ENCODE assay signal across 8 cellular contexts in the genomic region with DNA sequence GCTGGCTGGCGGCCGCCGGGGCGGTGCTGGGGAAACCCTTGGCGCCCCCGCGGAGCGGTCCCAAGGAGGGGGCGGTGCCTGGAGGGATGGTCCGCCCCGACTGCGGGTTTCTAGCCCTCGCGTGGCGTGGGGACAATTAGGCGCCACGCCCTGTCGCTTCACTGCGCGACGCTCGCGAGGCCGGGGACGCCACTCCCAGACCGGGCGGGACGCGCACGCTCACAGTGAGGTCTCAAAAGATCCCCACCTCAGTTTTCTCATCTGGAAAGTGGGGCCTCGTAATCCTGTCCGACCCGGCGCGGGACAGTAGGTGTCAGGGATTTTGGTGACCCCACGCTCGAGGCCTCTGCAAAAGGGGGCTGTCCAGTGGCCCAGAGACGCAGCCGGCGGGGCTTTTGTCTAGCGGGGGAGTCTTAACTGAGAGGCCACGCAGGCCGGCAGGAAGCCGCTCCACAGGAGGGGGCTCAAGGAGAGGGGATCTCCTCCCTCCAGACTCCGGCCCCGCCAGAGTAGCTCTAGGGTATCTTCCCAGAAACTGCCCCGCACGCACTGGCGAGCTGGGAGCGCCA. TPM values are rescaled to one million over a fixed set of nuclear protein-coding genes. Genes with fewer than 3 reads are reported as not detected.
DNase-seq lines count a peak whose midpoint lies in the region; ATAC-seq and TF ChIP-seq lines count a peak whose summit lies in the region.

No MANE protein-coding gene starts in this region.

- no peaks in the 10 kb centered on the region for H3F3A ChIP-seq in PC-3 (ENCODE audit: low read length, unreplicated experiment)

- TF ChIP-seq CTCF in AG09319 (IDR thresholded peaks at IDR 0.05; ENCODE audit: low read depth, low read length) = no peak
- no peak for TF ChIP-seq CTCF in PC-3 (conservative IDR thresholded peaks at IDR 0.05; ENCODE audit: low read depth, low read length)
- no peak for TF ChIP-seq CTCF in nephron (IDR thresholded peaks at IDR 0.05; ENCODE audit: unreplicated experiment in 3 of 3)

- peaks cover 16% of the 10 kb centered on the region for H3K4me1 ChIP-seq in PC-3 (ENCODE audit: insufficient read depth, low read length)

- peak overlapping the region; percentile 98 for H3K9ac ChIP-seq in PC-3 (ENCODE audit: low read length)

- peak overlapping the region; percentile 99 for H3K4me2 ChIP-seq in PC-3 (ENCODE audit: low read length)

- no peaks in the 10 kb centered on the region for H3K9me2 ChIP-seq in PC-3 (replicated peaks; ENCODE audit: low read length)

- peak; percentile 54 for DNase-seq in AG09319 (ENCODE audit: extremely low read depth, low read depth)
- peak; percentile 68 for DNase-seq in PC-3
- DNase-seq in activated T-cell treated with anti-CD3 and anti-CD28 coated beads, Interleukin-2, amount 50 U/mL, for 72 hours = peak; percentile 90 to 93
- DNase-seq in fibroblast of gingiva (ENCODE audit: low read depth) = peak; percentile 87

- H3K27me3 Mint-ChIP-seq in activated T-cell treated with anti-CD3 and anti-CD28 coated beads, Interleukin-2, amount 50 U/mL, for 72 hours (ENCODE audit: low read depth) = no peaks in the 10 kb centered on the region
- H3K27me3 Mint-ChIP-seq in nephron (ENCODE audit: low read depth) = peaks cover 4% of the 10 kb centered on the region
- H3K27me3 Mint-ChIP-seq in stimulated activated naive CD8-positive, alpha-beta T cell treated with anti-CD3 and anti-CD28 coated beads, Interleukin-15, Interleukin-2, amounts not matched to agents 100 ng/mL and 50 ng/mL, for 24 hours = no peaks in the 10 kb centered on the region

- BruUV-seq in PC-3 (replicated peaks; lab: Mats Ljungman, UMichigan) = TSS peak; percentile 89

- H3K9me3 ChIP-seq in PC-3 (ENCODE audit: low read length) = no peaks in the 10 kb centered on the region

- H3K79me2 ChIP-seq in PC-3 (ENCODE audit: low read length) = peaks cover 49% of the 10 kb centered on the region

- H3K9me3 Mint-ChIP-seq in activated T-cell treated with anti-CD3 and anti-CD28 coated beads, Interleukin-2, amount 50 U/mL, for 72 hours = no peaks in the 10 kb centered on the region
- H3K9me3 Mint-ChIP-seq in nephron = no peaks in the 10 kb centered on the region
- no peaks in the 10 kb centered on the region for H3K9me3 Mint-ChIP-seq in stimulated activated naive CD8-positive, alpha-beta T cell treated with anti-CD3 and anti-CD28 coated beads, Interleukin-15, Interleukin-2, amounts not matched to agents 100 ng/mL and 50 ng/mL, for 24 hours

- H3K4me1 Mint-ChIP-seq in activated T-cell treated with anti-CD3 and anti-CD28 coated beads, Interleukin-2, amount 50 U/mL, for 72 hours (ENCODE audit: low read depth) = peaks cover 42% of the 10 kb centered on the region
- H3K4me1 Mint-ChIP-seq in nephron = peaks cover 27% of the 10 kb centered on the region
- peaks cover 49% of the 10 kb centered on the region for H3K4me1 Mint-ChIP-seq in stimulated activated naive CD8-positive, alpha-beta T cell treated with anti-CD3 and anti-CD28 coated beads, Interleukin-15, Interleukin-2, amounts not matched to agents 100 ng/mL and 50 ng/mL, for 24 hours (ENCODE audit: low read depth)

- peak overlapping the region; percentile 68 for H3K27ac ChIP-seq in PC-3 (ENCODE audit: low read length)

- CTCF ChIA-PET in PC-3 (lab: Charles Lee) = no interaction called here

- H2AFZ ChIP-seq in PC-3 (ENCODE audit: low read length) = peak overlapping the region; percentile 90

- H3K36me3 Mint-ChIP-seq in activated T-cell treated with anti-CD3 and anti-CD28 coated beads, Interleukin-2, amount 50 U/mL, for 72 hours (ENCODE audit: insufficient read depth in 2 of 2) = peaks cover 2 to 9% of the 10 kb centered on the region in 2 donors
- peaks cover 6% of the 10 kb centered on the region for H3K36me3 Mint-ChIP-seq in nephron (ENCODE audit: low read depth)
- peaks cover 19% of the 10 kb centered on the region for H3K36me3 Mint-ChIP-seq in stimulated activated naive CD8-positive, alpha-beta T cell treated with anti-CD3 and anti-CD28 coated beads, Interleukin-15, Interleukin-2, amounts not matched to agents 100 ng/mL and 50 ng/mL, for 24 hours (ENCODE audit: low read depth)

- ATAC-seq in GM19025 (IDR thresholded peaks at IDR 0.05; ENCODE audit: low read depth, unreplicated experiment) = peak; percentile 51
- ATAC-seq in HG03280 (IDR thresholded peaks at IDR 0.05; ENCODE audit: unreplicated experiment) = peak; percentile 49
- peak; percentile 44 for ATAC-seq in PC-3
- ATAC-seq in activated T-cell treated with anti-CD3 and anti-CD28 coated beads, Interleukin-2, amount 50 U/mL, for 72 hours (replicated peaks in 1 of 2) = peak; percentile 62 to 64

- peaks cover 26% of the 10 kb centered on the region for H4K20me1 ChIP-seq in PC-3 (ENCODE audit: low read length)

- POLR2A ChIA-PET in PC-3 (lab: Charles Lee; ENCODE audit: unreplicated experiment) = no interaction called here

- peak overlapping the region; percentile 94 to 97 for H3K4me3 Mint-ChIP-seq in activated T-cell treated with anti-CD3 and anti-CD28 coated beads, Interleukin-2, amount 50 U/mL, for 72 hours
- H3K4me3 Mint-ChIP-seq in nephron = peak overlapping the region; percentile 92 to 97 (median 93)
- H3K4me3 Mint-ChIP-seq in stimulated activated naive CD8-positive, alpha-beta T cell treated with anti-CD3 and anti-CD28 coated beads, Interleukin-15, Interleukin-2, amounts not matched to agents 100 ng/mL and 50 ng/mL, for 24 hours = peak overlapping the region; percentile 88

- intact Hi-C loops in PC-3 (cut with micrococcal nuclease) = loop anchor here (5.0 kb wide), 1 partner anchor 243 kb away; no protein-coding TSS in a partner anchor

- H3K4me3 ChIP-seq in PC-3 (ENCODE audit: low read length) = peak overlapping the region; percentile 100

- H3K27me3 ChIP-seq in PC-3 (ENCODE audit: low read length) = no peaks in the 10 kb centered on the region

- H3K36me3 ChIP-seq in PC-3 (ENCODE audit: low read depth, low read length) = peaks cover 6% of the 10 kb centered on the region; the same call in 1 of the 2 replicates

- peak overlapping the region; percentile 97 for H3K27ac Mint-ChIP-seq in activated T-cell treated with anti-CD3 and anti-CD28 coated beads, Interleukin-2, amount 50 U/mL, for 72 hours
- H3K27ac Mint-ChIP-seq in nephron = peak overlapping the region; percentile 82 to 98 (median 96)
- peak overlapping the region; percentile 96 for H3K27ac Mint-ChIP-seq in stimulated activated naive CD8-positive, alpha-beta T cell treated with anti-CD3 and anti-CD28 coated beads, Interleukin-15, Interleukin-2, amounts not matched to agents 100 ng/mL and 50 ng/mL, for 24 hours

RNA-seq across cellular contexts. Expression of a gene that starts 0.8 kb away (rescaled TPM):
- 56.2 and 64.1 TPM in 2 replicates for total RNA-seq in PC-3 (2014; rRNA removed)
- 100 to 1,000 TPM; 116 to 120 TPM for total RNA-seq in activated T-cell treated with anti-CD3 and anti-CD28 coated beads, Interleukin-2, amount 50 U/mL, for 72 hours

Comparison
In these comparisons a context has a peak if more than half of its experiments do, and no peak if none do; other contexts are left out.
1. Peak in every context shown above with its lines: DNase-seq, ATAC-seq, H3K4me3 ChIP-seq and H3K27ac ChIP-seq.